ENCODE assay signal across 9 cellular contexts in genomic region chr11:128095459-128096096, GRCh38.
DNase-seq lines count a peak whose midpoint lies in the region; ATAC-seq, FAIRE-seq and TF ChIP-seq lines count a peak whose summit lies in the region.
"Had no signal": no experiment of that assay in that cellular context is flagged by ENCODE, and none has a peak within 500 bp of the region (broad histone marks: within the 10 kb centered on the region; RNA-seq: fewer than 3 reads in every experiment).

No MANE protein-coding gene starts in this region.

- H3K9me3 Mint-ChIP-seq in naive thymus-derived CD8-positive, alpha-beta T cell: peaks cover 0 to 3% (median 0%) of the 10 kb centered on the region in 9 donors

- POLR2A ChIA-PET in naive thymus-derived CD8-positive, alpha-beta T cell (lab: Charles Lee): no interaction called here

- no peak for ATAC-seq in GM18511 (IDR thresholded peaks at IDR 0.05; ENCODE audit: unreplicated experiment)
- no peak for ATAC-seq in naive thymus-derived CD8-positive, alpha-beta T cell
- ATAC-seq in pancreas: no peak

- intact Hi-C loops in pancreas (cut with DNase I): no loop called here

- DNase-seq in DMS53 treated with DMSO at 0.1 percent for 48 hours (lab: John Stamatoyannopoulos, UW; ENCODE audit: unreplicated experiment) (peak; percentile 46), LHCN-M2 (ENCODE audit: low read depth) (peak; percentile 80), astrocyte of the spinal cord (ENCODE audit: low read depth, low spot score) (peak; percentile 88), superior temporal gyrus (ENCODE audit: extremely low spot score) (no peak), pancreas (no peak)
- no peak for DNase-seq in naive thymus-derived CD8-positive, alpha-beta T cell
- DNase-seq: activated CD4-positive, alpha-beta T cell treated with anti-CD3 and anti-CD28 coated beads, Interleukin-2, amount 50 U/mL, for 48 hours had no signal

- H3K27me3 ChIP-seq in pancreas: no peaks in the 10 kb centered on the region

- H3K4me1 ChIP-seq in mesodermal cell (ENCODE audit: control insufficient read depth, insufficient read depth, low read length, poor library complexity, severe bottlenecking) (no peaks in the 10 kb centered on the region), pancreas (no peaks in the 10 kb centered on the region)

- no peak overlapping the region for H3K4me3 Mint-ChIP-seq in naive thymus-derived CD8-positive, alpha-beta T cell

- H3K9me3 ChIP-seq in mesodermal cell (ENCODE audit: control insufficient read depth, low read length): no peaks in the 10 kb centered on the region
- no peaks in the 10 kb centered on the region for H3K9me3 ChIP-seq in pancreas

- peaks cover 0 to 3% (median under 1%) of the 10 kb centered on the region in 3 donors for H3K36me3 Mint-ChIP-seq in naive thymus-derived CD8-positive, alpha-beta T cell

- peaks cover 0 to 1% (median 0%) of the 10 kb centered on the region in 4 donors for H3K4me1 Mint-ChIP-seq in naive thymus-derived CD8-positive, alpha-beta T cell

- 85 to 90% methylated on average over 3 to 4 of the region's 4 CpGs for WGBS in mesodermal cell (ENCODE audit: insufficient coverage in 2 of 2), 2 experiments
- 81 to 83% methylated on average over 4 of the region's 4 CpGs for WGBS in pancreas, 2 donors

- peaks cover 0 to 2% (median 0%) of the 10 kb centered on the region in 5 donors for H3K27me3 Mint-ChIP-seq in naive thymus-derived CD8-positive, alpha-beta T cell

- TF ChIP-seq CTCF in astrocyte of the spinal cord (IDR thresholded peaks at IDR 0.05; ENCODE audit: low read depth, low read length) (peak; percentile 17), pancreas (IDR thresholded peaks at IDR 0.05) (no peak)

- no peaks in the 10 kb centered on the region for H3K36me3 ChIP-seq in mesodermal cell (ENCODE audit: control insufficient read depth, insufficient read depth, low read length)
- no peaks in the 10 kb centered on the region for H3K36me3 ChIP-seq in pancreas

- H3K4me3 ChIP-seq in astrocyte of the spinal cord (ENCODE audit: low read depth, low read length) (no peak overlapping the region), mesodermal cell (ENCODE audit: extremely low read depth, insufficient read depth, low read length, poor library complexity, severe bottlenecking) (no peak overlapping the region), pancreas (no peak overlapping the region)

- no peak for FAIRE-seq in pancreas (lab: Jason Lieb, UNC)

- no peak overlapping the region for H3K27ac Mint-ChIP-seq in naive thymus-derived CD8-positive, alpha-beta T cell

- in situ Hi-C loops in astrocyte of the spinal cord (cut with HindIII; ENCODE audit: low sequenced_read_pairs): no loop called here

- peak overlapping the region; percentile 71 for H3K27ac ChIP-seq in mesodermal cell (ENCODE audit: low read depth, low read length, severe bottlenecking)
- H3K27ac ChIP-seq in pancreas: no peak overlapping the region

Comparison
In these comparisons a context has a peak if more than half of its experiments do, and no peak if none do; other contexts are left out.
1. DNase-seq: peak in DMS53 treated with DMSO at 0.1 percent for 48 hours (single experiment), LHCN-M2 (single experiment) and astrocyte of the spinal cord (single experiment); none in superior temporal gyrus (single experiment), naive thymus-derived CD8-positive, alpha-beta T cell (0 of 10) and pancreas (0 of 6).